1 cellular context compared by ENCODE assay signal in genomic region chr19:48817585-48818124, GRCh38.
TF ChIP-seq lines count a peak whose summit lies in the region.

No MANE protein-coding gene starts in this region.

TF ChIP-seq in K562, 482 proteins besides CTCF, POLR2A, EP300 and RAD21 (continues in another document):
- TF ChIP-seq LARP7 (IDR thresholded peaks at IDR 0.05) (no peak), ZNF75A (CRISPR knock-in tag; IDR thresholded peaks at IDR 0.05) (no peak), KLF1 (tag; IDR thresholded peaks at IDR 0.05) (no peak), LCOR (CRISPR knock-in tag; IDR thresholded peaks at IDR 0.05) (no peak), ELK1 (CRISPR knock-in tag; IDR thresholded peaks at IDR 0.05) (no peak), USF2 (CRISPR knock-in tag; IDR thresholded peaks at IDR 0.05) (peak; percentile 61), ZNF347 (CRISPR knock-in tag; IDR thresholded peaks at IDR 0.05; ENCODE audit: low read depth) (no peak), ZNF707 (CRISPR knock-in tag; conservative IDR thresholded peaks at IDR 0.05) (no peak), BHLHE40 (IDR thresholded peaks at IDR 0.05; ENCODE audit: low read length) (no peak), TFE3 (CRISPR knock-in tag; IDR thresholded peaks at IDR 0.05) (peak; percentile 55), L3MBTL2 (IDR thresholded peaks at IDR 0.05) (no peak), RBM14 (IDR thresholded peaks at IDR 0.05; ENCODE audit: borderline replicate concordance, insufficient read depth, low read depth, low read length) (no peak), RAD51 (IDR thresholded peaks at IDR 0.05; ENCODE audit: borderline replicate concordance, low read depth) (peak; percentile 62; the same call in 1 of the 2 replicates), ETS1 (conservative IDR thresholded peaks at IDR 0.05; ENCODE audit: control insufficient read depth, low read depth, low read length) (no peak), TEAD4 (IDR thresholded peaks at IDR 0.05; ENCODE audit: low read length) (no peak), TEAD4 (CRISPR knock-in tag; IDR thresholded peaks at IDR 0.05; ENCODE audit: borderline replicate concordance) (no peak), CBX8 (IDR thresholded peaks at IDR 0.05; ENCODE audit: borderline replicate concordance, extremely low read depth, low read depth, low read length, poor library complexity, severe bottlenecking) (no peak), HINFP (tag; conservative IDR thresholded peaks at IDR 0.05; ENCODE audit: low read depth) (no peak), PRMT5 (CRISPR knock-in tag; IDR thresholded peaks at IDR 0.05) (no peak), ZNF232 (CRISPR knock-in tag; IDR thresholded peaks at IDR 0.05) (no peak), DLX4 (CRISPR knock-in tag; IDR thresholded peaks at IDR 0.05) (no peak), ZNF280A (IDR thresholded peaks at IDR 0.05; ENCODE audit: low read depth, partially characterized antibody) (no peak), ZNF24 (IDR thresholded peaks at IDR 0.05) (0 out of 2 replicates have a peak, but pooled peaks have one; percentile 64), HMG20A (CRISPR knock-in tag; conservative IDR thresholded peaks at IDR 0.05) (no peak), PKNOX1 (IDR thresholded peaks at IDR 0.05) (peak; percentile 77), E2F4 (CRISPR knock-in tag; IDR thresholded peaks at IDR 0.05; ENCODE audit: low read depth) (no peak), CTBP1 (IDR thresholded peaks at IDR 0.05; ENCODE audit: borderline replicate concordance) (no peak), ETV6 (IDR thresholded peaks at IDR 0.05; ENCODE audit: borderline replicate concordance in 1 of 2, low read depth in 2 of 2, low read length in 1 of 2) (no peak), ETV6 (CRISPR knock-in tag; IDR thresholded peaks at IDR 0.05; ENCODE audit: borderline replicate concordance) (no peak), STAT6 (CRISPR knock-in tag; IDR thresholded peaks at IDR 0.05) (no peak), ZNF318 (IDR thresholded peaks at IDR 0.05; ENCODE audit: borderline replicate concordance in 1 of 2, low read depth in 1 of 2) (no peak), ZNF224 (CRISPR knock-in tag; IDR thresholded peaks at IDR 0.05) (no peak), THRA (IDR thresholded peaks at IDR 0.05) (no peak)
